10 cellular contexts compared by ENCODE assay signal in the genomic region with DNA sequence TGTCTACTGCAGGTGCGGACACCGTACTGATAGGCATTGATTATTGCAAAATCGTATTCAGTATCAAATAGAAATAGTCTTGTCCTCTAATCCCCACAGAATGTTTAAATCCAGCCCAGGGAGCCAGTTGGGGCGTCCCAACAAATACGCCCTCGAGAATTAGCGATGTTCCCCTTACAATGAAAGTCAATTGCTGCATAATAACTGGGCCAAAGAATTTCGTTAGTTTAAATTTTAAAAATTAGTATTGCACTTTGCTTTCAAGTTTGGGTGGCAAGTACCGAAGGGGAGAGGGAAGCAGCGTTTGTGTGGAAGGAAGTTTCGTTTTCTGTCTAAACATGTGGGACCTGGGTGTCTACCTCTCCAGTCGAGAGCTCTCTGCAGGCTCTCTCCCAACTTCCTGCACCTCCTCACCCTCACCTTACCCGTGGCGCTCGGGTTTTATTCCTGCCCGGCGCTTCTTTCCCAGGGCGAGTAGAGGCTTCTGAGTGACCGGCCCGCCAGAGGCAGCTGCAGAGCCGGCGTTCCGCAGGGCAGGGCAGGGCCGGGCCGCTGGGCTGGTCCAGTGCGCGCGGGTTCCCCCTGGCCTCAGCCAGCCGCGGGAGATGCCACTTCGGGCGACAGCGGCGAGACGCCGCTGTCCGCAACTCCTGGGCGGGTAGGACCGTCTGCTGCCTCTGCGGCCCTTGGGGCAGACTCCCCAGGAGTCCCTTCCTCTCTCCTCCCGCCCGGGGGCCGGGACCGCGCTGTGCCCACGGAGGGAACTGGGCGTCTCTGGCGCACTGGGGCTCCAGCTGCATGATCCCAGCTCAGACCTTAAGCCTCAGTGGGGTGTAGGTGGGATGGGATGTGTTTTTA. TPM values are rescaled to one million over a fixed set of nuclear protein-coding genes. Genes with fewer than 3 reads are reported as not detected.
A peak's percentile ranks its signal among the peaks of the same experiment; 100 is the strongest.
DNase-seq lines count a peak whose midpoint lies in the region; ATAC-seq, FAIRE-seq and TF ChIP-seq lines count a peak whose summit lies in the region.
"Had no signal": no experiment of that assay in that cellular context is flagged by ENCODE, and none has a peak within 500 bp of the region (broad histone marks: within the 10 kb centered on the region; RNA-seq: fewer than 3 reads in every experiment).

No MANE protein-coding gene starts in this region.

- H3K4me1 Mint-ChIP-seq in activated naive CD8-positive, alpha-beta T cell (ENCODE audit: low read depth) = peaks cover 15% of the 10 kb centered on the region
- peaks cover 9% of the 10 kb centered on the region for H3K4me1 Mint-ChIP-seq in activated naive CD8-positive, alpha-beta T cell treated with anti-CD3 and anti-CD28 coated beads for 36 hours

- H3K4me1 ChIP-seq in K562 (replicated peaks in 1 of 2; ENCODE audit: control insufficient read depth in 2 of 2, insufficient read depth in 2 of 2, low read length in 2 of 2) (peaks cover 0 to 48% of the 10 kb centered on the region in 2 experiments; a peak in 2 of 5 replicates), HepG2 (ENCODE audit: insufficient read depth, low read length) (no peaks in the 10 kb centered on the region), upper lobe of right lung (peaks cover 28% of the 10 kb centered on the region)

- TF ChIP-seq POLR2A in K562 (conservative IDR thresholded peaks at IDR 0.05) (no peak), HepG2 (IDR thresholded peaks at IDR 0.05; ENCODE audit: insufficient read depth in 1 of 2, low read depth in 2 of 2, low read length in 2 of 2) (no peak)

- no peaks in the 10 kb centered on the region for H3K36me3 Mint-ChIP-seq in activated naive CD8-positive, alpha-beta T cell
- no peaks in the 10 kb centered on the region for H3K36me3 Mint-ChIP-seq in activated naive CD8-positive, alpha-beta T cell treated with anti-CD3 and anti-CD28 coated beads for 36 hours

- peaks cover under 1% of the 10 kb centered on the region for H3K9me1 ChIP-seq in K562 (ENCODE audit: control insufficient read depth, insufficient read depth, low read length)

- H3K36me3 ChIP-seq in K562 (ENCODE audit: control insufficient read depth, insufficient read depth, low read length) (no peaks in the 10 kb centered on the region), HepG2 (replicated peaks in 1 of 2; ENCODE audit: control insufficient read depth in 1 of 2, insufficient read depth in 2 of 2, low read length in 2 of 2) (no peaks in the 10 kb centered on the region), upper lobe of right lung (no peaks in the 10 kb centered on the region)

- H3K27me3 ChIP-seq in K562 (ENCODE audit: control insufficient read depth in 2 of 2, insufficient read depth in 2 of 2, low read length in 2 of 2) (peaks cover 28 to 69% of the 10 kb centered on the region in 2 experiments), HepG2 (ENCODE audit: control insufficient read depth in 1 of 2, insufficient read depth in 2 of 2, low read length in 2 of 2) (peaks cover 8 to 90% of the 10 kb centered on the region in 2 experiments; a peak in 4 of 5 replicates), upper lobe of right lung (peaks cover 95% of the 10 kb centered on the region)

- no peak for TF ChIP-seq CTCF in K562 (IDR thresholded peaks at IDR 0.05 in 2 of 3, conservative IDR thresholded peaks at IDR 0.05 in 1 of 3; ENCODE audit: insufficient read depth in 2 of 3, low read depth in 1 of 3, low read length in 3 of 3)
- TF ChIP-seq CTCF in HepG2 (CRISPR knock-in tag; IDR thresholded peaks at IDR 0.05) = no peak
- no peak for TF ChIP-seq CTCF in upper lobe of right lung (IDR thresholded peaks at IDR 0.05)

- no peaks in the 10 kb centered on the region for H3K9me3 Mint-ChIP-seq in activated naive CD8-positive, alpha-beta T cell (ENCODE audit: low read depth)
- no peaks in the 10 kb centered on the region for H3K9me3 Mint-ChIP-seq in activated naive CD8-positive, alpha-beta T cell treated with anti-CD3 and anti-CD28 coated beads for 36 hours

- H3K79me2 ChIP-seq in K562 (ENCODE audit: control insufficient read depth, insufficient read depth, low read length) = no peaks in the 10 kb centered on the region
- no peaks in the 10 kb centered on the region for H3K79me2 ChIP-seq in HepG2 (ENCODE audit: insufficient read depth, low read length)

- ATAC-seq in K562 = no peak
- peak; percentile 10; the same call in 1 of the 3 replicates for ATAC-seq in HepG2
- ATAC-seq in upper lobe of right lung = peak; percentile 14

- H4K20me1 ChIP-seq in K562 (replicated peaks; ENCODE audit: control insufficient read depth, insufficient read depth, low read length) (no peaks in the 10 kb centered on the region), HepG2 (ENCODE audit: insufficient read depth, low read length) (peaks cover 4% of the 10 kb centered on the region; the same call in 1 of the 2 replicates)

- TF ChIP-seq RAD21 in K562 (CRISPR knock-in tag; conservative IDR thresholded peaks at IDR 0.05 in 1 of 2, IDR thresholded peaks at IDR 0.05 in 1 of 2) (no peak), HepG2 (CRISPR knock-in tag; IDR thresholded peaks at IDR 0.05) (no peak)

- no peak for DNase-seq in activated naive CD8-positive, alpha-beta T cell treated with anti-CD3 and anti-CD28 coated beads for 36 hours
- no peak for DNase-seq in K562 (ENCODE audit: extremely low read depth in 1 of 4, low spot score in 3 of 4)
- no peak for DNase-seq in HepG2 (ENCODE audit: low spot score)
- no peak for DNase-seq in upper lobe of right lung
- no peak for DNase-seq in stimulated activated CD4-positive, alpha-beta T cell treated with anti-CD3 and anti-CD28 coated beads, Interleukin-4, amount 100 ng/mL, for 4 hours
- DNase-seq in NCI-H345 (lab: John Stamatoyannopoulos, UW) = no peak
- DNase-seq in COR-L47 (lab: John Stamatoyannopoulos, UW) = no peak
- DNase-seq: effector CD8-positive, alpha-beta T cell; NCI-H1092 had no signal

- no peak overlapping the region for H3K4me2 ChIP-seq in K562 (ENCODE audit: insufficient read depth, low read length)
- no peak overlapping the region for H3K4me2 ChIP-seq in HepG2 (ENCODE audit: low read depth, low read length)

- peaks cover 23% of the 10 kb centered on the region for H3K27me3 Mint-ChIP-seq in activated naive CD8-positive, alpha-beta T cell
- peaks cover 90% of the 10 kb centered on the region for H3K27me3 Mint-ChIP-seq in activated naive CD8-positive, alpha-beta T cell treated with anti-CD3 and anti-CD28 coated beads for 36 hours

- H3K9ac ChIP-seq in K562 (ENCODE audit: insufficient read depth in 1 of 2, low read depth in 2 of 2, low read length in 2 of 2) (no peak overlapping the region; a peak in 1 of 4 replicates), HepG2 (ENCODE audit: insufficient read depth, low read depth, low read length) (no peak overlapping the region)

- TF ChIP-seq EP300 in K562 (IDR thresholded peaks at IDR 0.05; ENCODE audit: low read length) = no peak
- no peak for TF ChIP-seq EP300 in HepG2 (IDR thresholded peaks at IDR 0.05; ENCODE audit: low read depth in 2 of 2, low read length in 2 of 2)
- no peak for TF ChIP-seq EP300 in HepG2 (CRISPR knock-in tag; IDR thresholded peaks at IDR 0.05; ENCODE audit: borderline replicate concordance)

- FAIRE-seq in K562 (lab: Jason Lieb, UNC) (no peak), HepG2 (lab: Jason Lieb, UNC) (no peak)

- intact Hi-C loops in K562 (cut with micrococcal nuclease) (no loop called here), HepG2 (cut with micrococcal nuclease; ENCODE audit: unreplicated experiment) (loop anchor here (5.0 kb wide), 1 partner anchor 1821 kb away; no protein-coding TSS in a partner anchor), upper lobe of right lung (cut with DNase I) (no loop called here)

- WGBS in K562 (ENCODE audit: insufficient coverage, low coverage, missing lambda C conversion rate) = 42% methylated on average over 26 of the region's 48 CpGs
- WGBS in HepG2 (ENCODE audit: low lambda C conversion rate) = 21% methylated on average over 28 of the region's 48 CpGs

- H3K4me3 ChIP-seq in K562 (no peak overlapping the region), HepG2 (replicated peaks in 1 of 3; ENCODE audit: insufficient read depth in 1 of 3, low read depth in 2 of 3, low read length in 3 of 3) (no peak overlapping the region), upper lobe of right lung (peak overlapping the region; percentile 50)

- H3K27ac Mint-ChIP-seq in activated naive CD8-positive, alpha-beta T cell = no peak overlapping the region
- H3K27ac Mint-ChIP-seq in activated naive CD8-positive, alpha-beta T cell treated with anti-CD3 and anti-CD28 coated beads for 36 hours = no peak overlapping the region

- peak overlapping the region; percentile 68 for H3K4me3 Mint-ChIP-seq in activated naive CD8-positive, alpha-beta T cell
- H3K4me3 Mint-ChIP-seq in activated naive CD8-positive, alpha-beta T cell treated with anti-CD3 and anti-CD28 coated beads for 36 hours = no peak overlapping the region

- no peak overlapping the region for H2AFZ ChIP-seq in K562 (ENCODE audit: low read depth, low read length)
- H2AFZ ChIP-seq in HepG2 (ENCODE audit: low read length) = no peak overlapping the region

- POLR2A ChIA-PET in K562 (lab: Yijun Ruan, JAX) (interaction anchor here (0.8 kb wide), 1 partner anchor 39 kb away, joined by 3 read pairs; no protein-coding TSS in a partner anchor), HepG2 (lab: Yijun Ruan, JAX) (no interaction called here)

- CTCF ChIA-PET in K562 (lab: Yijun Ruan, JAX; ENCODE audit: low intra/inter-chr PET ratio) = no interaction called here
- CTCF ChIA-PET in HepG2 (lab: Yijun Ruan, JAX; ENCODE audit: low intra/inter-chr PET ratio, low total read pairs) = no interaction called here

- in situ Hi-C loops in K562 (cut with MboI) (no loop called here), HepG2 (cut with HindIII; ENCODE audit: extremely low pct_ligation_motif_present, low pct_unique_long_range_greater_than_20kb) (no loop called here)

- H3K9me3 ChIP-seq in K562 (replicated peaks; ENCODE audit: control insufficient read depth, insufficient read depth, low read depth, low read length) (no peaks in the 10 kb centered on the region), HepG2 (ENCODE audit: low read length) (no peaks in the 10 kb centered on the region), upper lobe of right lung (no peaks in the 10 kb centered on the region)

- BruUV-seq in K562 (replicated peaks; lab: Mats Ljungman, UMichigan) (no TSS peak), HepG2 (replicated peaks; lab: Mats Ljungman, UMichigan) (no TSS peak)

- H3K27ac ChIP-seq in K562 (ENCODE audit: extremely low read depth, low read depth, low read length) = no peak overlapping the region
- H3K27ac ChIP-seq in HepG2 (ENCODE audit: extremely low read length, insufficient read depth, low read length) = no peak overlapping the region
- no peak overlapping the region for H3K27ac ChIP-seq in upper lobe of right lung

RNA-seq across cellular contexts. Expression of a gene that starts 0.9 kb away (rescaled TPM):
- not detected for total RNA-seq in activated naive CD8-positive, alpha-beta T cell treated with anti-CD3 and anti-CD28 coated beads for 36 hours
- not detected in 2 replicates for total RNA-seq in K562 (2011; cell fraction: chromatin; rRNA removed; ENCODE audit: low replicate concordance)
- not detected in 2 replicates for total RNA-seq in K562 (2011; cell fraction: nucleolus; rRNA removed)
- not detected in 2 replicates for total RNA-seq in K562 (2011; cell fraction: nucleoplasm; rRNA removed)
- not detected in 2 replicates for total RNA-seq in K562 (2014; rRNA removed)
- not detected in 2 replicates for total RNA-seq in K562 (2014; rRNA removed; fragmentation: Illumina TruSeq; extraction: Trizol)
- not detected in 2 replicates for total RNA-seq in K562 (2015; rRNA removed; fragmentation: Illumina TruSeq; extraction: Trizol)
- 0.16 TPM in 1 of 2 replicates, not detected in the other for total RNA-seq in K562 (2021)
- 0.04 TPM in 1 of 2 replicates, not detected in the other for polyA plus RNA-seq in K562 (2011; rRNA removed)
- not detected in 2 replicates for polyA plus RNA-seq in K562 (2011; cell fraction: cytosol; rRNA removed)
- 0.04 TPM in 1 of 2 replicates, not detected in the other for polyA plus RNA-seq in K562 (2011; cell fraction: nucleus; rRNA removed)
- not detected in 2 replicates for polyA plus RNA-seq in K562 (2012)
- polyA plus RNA-seq in K562 (2014; fragmentation: Illumina TruSeq; extraction: Trizol) = 0.03 TPM in 1 of 2 replicates, not detected in the other
- polyA plus RNA-seq in K562 (2014; fragmentation: Nextera tagmentation; extraction: Ambion mirVana) = not detected
- polyA plus RNA-seq in K562 (2014; rRNA removed) = not detected in 2 replicates
- polyA minus RNA-seq in K562 (2011; rRNA and poly(A)+ RNA removed) = not detected in 2 replicates
- not detected in 2 replicates for polyA minus RNA-seq in K562 (2011; cell fraction: cytosol; rRNA and poly(A)+ RNA removed)
- polyA minus RNA-seq in K562 (2011; cell fraction: nucleus; rRNA and poly(A)+ RNA removed) = not detected in 2 replicates
- total RNA-seq in HepG2 (2016; rRNA removed; fragmentation: Illumina TruSeq; extraction: Trizol) = not detected in 2 replicates
- total RNA-seq in HepG2 (2016; cell fraction: cytosol; rRNA removed; fragmentation: Illumina TruSeq; extraction: Trizol; ENCODE audit: low read depth) = not detected in 2 replicates
- total RNA-seq in HepG2 (2016; cell fraction: insoluble cytoplasmic fraction; rRNA removed; fragmentation: Illumina TruSeq; extraction: Trizol) = not detected in 2 replicates
- not detected in 2 replicates for total RNA-seq in HepG2 (2016; cell fraction: membrane; rRNA removed; fragmentation: Illumina TruSeq; extraction: Trizol)
- total RNA-seq in HepG2 (2016; cell fraction: nucleus; rRNA removed; fragmentation: Illumina TruSeq; extraction: Trizol) = not detected in 2 replicates
- not detected in 2 replicates for polyA plus RNA-seq in HepG2 (2011; rRNA removed)
- not detected in 2 replicates for polyA plus RNA-seq in HepG2 (2011; cell fraction: cytosol; rRNA removed)
- not detected in 2 replicates for polyA plus RNA-seq in HepG2 (2011; cell fraction: nucleus; rRNA removed)
- not detected in 2 replicates for polyA plus RNA-seq in HepG2 (2012)
- not detected in 2 replicates for polyA plus RNA-seq in HepG2 (2016; cell fraction: cytosol; fragmentation: Illumina TruSeq; extraction: Trizol; ENCODE audit: low read depth)
- not detected in 2 replicates for polyA plus RNA-seq in HepG2 (2016; cell fraction: insoluble cytoplasmic fraction; fragmentation: Illumina TruSeq; extraction: Trizol; ENCODE audit: low read depth)
- polyA plus RNA-seq in HepG2 (2016; cell fraction: membrane; fragmentation: Illumina TruSeq; extraction: Trizol; ENCODE audit: low read depth) = not detected in 2 replicates
- not detected in 2 replicates for polyA plus RNA-seq in HepG2 (2016; cell fraction: nucleus; fragmentation: Illumina TruSeq; extraction: Trizol; ENCODE audit: insufficient read depth, low read depth)
- polyA minus RNA-seq in HepG2 (2011; rRNA and poly(A)+ RNA removed; ENCODE audit: low replicate concordance) = 7.5 TPM in 1 of 2 replicates, not detected in the other
- not detected in 2 replicates for polyA minus RNA-seq in HepG2 (2011; cell fraction: cytosol; rRNA and poly(A)+ RNA removed)
- polyA minus RNA-seq in HepG2 (2011; cell fraction: nucleus; rRNA and poly(A)+ RNA removed) = not detected in 2 replicates
- 5.2 TPM for total RNA-seq in upper lobe of right lung
